9 cellular contexts compared by ENCODE assay signal in the genomic region with DNA sequence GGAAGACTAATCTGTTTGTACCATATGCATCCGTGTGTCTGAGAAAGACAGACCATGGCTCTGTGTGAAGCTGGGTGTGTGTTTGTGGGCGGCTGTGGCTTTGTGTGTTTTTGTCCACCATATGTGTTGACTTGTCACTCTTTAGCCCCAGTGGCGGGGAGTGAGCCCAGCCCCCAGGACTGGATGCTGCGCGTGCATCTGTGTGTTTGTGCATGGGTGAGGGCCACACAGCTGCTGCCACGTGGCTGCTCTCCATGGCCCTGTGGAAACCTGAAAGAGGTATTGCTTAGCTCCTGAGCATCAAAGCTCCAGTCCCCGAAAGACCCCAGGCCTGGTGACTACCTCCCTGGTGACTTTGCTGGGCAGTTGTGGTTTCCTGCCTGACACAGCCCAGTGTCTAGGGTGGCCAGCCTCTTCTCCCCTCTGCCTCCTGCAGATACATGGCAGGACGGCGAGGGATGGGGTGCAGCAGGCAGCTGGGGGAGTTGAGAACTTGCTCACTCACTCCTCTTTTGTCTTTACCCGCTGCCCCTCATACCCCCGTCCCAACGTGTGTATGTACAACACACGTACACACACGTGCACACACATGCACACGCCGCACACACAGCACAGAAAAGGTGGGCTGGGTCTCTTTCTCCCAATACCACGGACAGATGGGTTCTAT. TPM values are rescaled to one million over a fixed set of nuclear protein-coding genes. Genes with fewer than 3 reads are reported as not detected.
A peak's percentile ranks its signal among the peaks of the same experiment; 100 is the strongest.
DNase-seq lines count a peak whose midpoint lies in the region; ATAC-seq and TF ChIP-seq lines count a peak whose summit lies in the region.
"Had no signal": no experiment of that assay in that cellular context is flagged by ENCODE, and none has a peak within 500 bp of the region (broad histone marks: within the 10 kb centered on the region; RNA-seq: fewer than 3 reads in every experiment).

No MANE protein-coding gene starts in this region.

- no peaks in the 10 kb centered on the region for H3K9me2 ChIP-seq in neural cell (ENCODE audit: insufficient read depth, low read length)

- DNase-seq in AG09309 (ENCODE audit: low read depth) (no peak), NB4 (ENCODE audit: low read depth) (peak; percentile 34), epithelial cell of prostate (ENCODE audit: low read depth, low spot score) (no peak), DMS79 treated with DMSO at 0.1 percent for 48 hours (lab: John Stamatoyannopoulos, UW) (no peak), NCI-H1092 (lab: John Stamatoyannopoulos, UW) (no peak), occipital lobe (lab: John Stamatoyannopoulos, UW) (no peak)
- DNase-seq: GDM1 had no signal

- no peak for ATAC-seq in esophagus mucosa

- peaks cover 56% of the 10 kb centered on the region for H3K79me2 ChIP-seq in neural cell (replicated peaks; ENCODE audit: insufficient read depth, low read length)

- H3K27ac ChIP-seq in epithelial cell of prostate (peak overlapping the region; percentile 82), neural cell (ENCODE audit: low read length) (no peak overlapping the region)

- no peak for TF ChIP-seq EP300 in neural cell (conservative IDR thresholded peaks at IDR 0.05; ENCODE audit: poor library complexity, severe bottlenecking)

- no peaks in the 10 kb centered on the region for H3K9me3 ChIP-seq in neural cell (ENCODE audit: low read length)

- H3K4me3 ChIP-seq in AG09309 (ENCODE audit: control insufficient read depth, low read depth, low read length), result peak overlapping the region; percentile 49
- H3K4me3 ChIP-seq in NB4 (ENCODE audit: low read depth, low read length), result no peak overlapping the region
- H3K4me3 ChIP-seq in neural cell (ENCODE audit: low read length), result peak overlapping the region; percentile 65

- peak overlapping the region; percentile 69 for H3K9ac ChIP-seq in neural cell (ENCODE audit: low read length)

- TF ChIP-seq CTCF in AG09309 (IDR thresholded peaks at IDR 0.05; ENCODE audit: control insufficient read depth, insufficient read depth, low read depth, low read length, missing control alignments), result no peak
- TF ChIP-seq CTCF in NB4 (IDR thresholded peaks at IDR 0.05; ENCODE audit: low read depth, low read length), result no peak
- TF ChIP-seq CTCF in neural cell (IDR thresholded peaks at IDR 0.05; ENCODE audit: poor library complexity, severe bottlenecking), result no peak

- H2AFZ ChIP-seq in neural cell (ENCODE audit: low read depth, low read length), result peak overlapping the region; percentile 14

- H3F3A ChIP-seq in neural cell (ENCODE audit: insufficient read depth, low read length, poor library complexity, severe bottlenecking), result no peaks in the 10 kb centered on the region

- no peak for TF ChIP-seq POLR2A in NB4 (IDR thresholded peaks at IDR 0.05; ENCODE audit: extremely low read depth, insufficient read length)

- H3K4me2 ChIP-seq in neural cell (ENCODE audit: low read length), result peak overlapping the region; percentile 48

- H4K20me1 ChIP-seq in neural cell (ENCODE audit: insufficient read depth), result no peaks in the 10 kb centered on the region

- H3K27me3 ChIP-seq in neural cell (ENCODE audit: insufficient read depth, low read depth, low read length), result peaks cover 3% of the 10 kb centered on the region

- no peak for TF ChIP-seq RAD21 in neural cell (conservative IDR thresholded peaks at IDR 0.05)

- peaks cover 4% of the 10 kb centered on the region for H3K36me3 ChIP-seq in neural cell (ENCODE audit: insufficient read depth, low read length)

TF ChIP-seq in neural cell, 6 proteins besides CTCF, POLR2A, EP300 and RAD21:
- no peak for TF ChIP-seq EZH2 (IDR thresholded peaks at IDR 0.05; ENCODE audit: borderline replicate concordance, insufficient read depth, low read length, poor library complexity, severe bottlenecking)
- no peak for TF ChIP-seq MXI1 (conservative IDR thresholded peaks at IDR 0.05; ENCODE audit: poor library complexity, severe bottlenecking)
- no peak for TF ChIP-seq POLR2AphosphoS5 (IDR thresholded peaks at IDR 0.05)
- no peak for TF ChIP-seq TAF1 (IDR thresholded peaks at IDR 0.05; ENCODE audit: low read depth)
- no peak for TF ChIP-seq SMC3 (conservative IDR thresholded peaks at IDR 0.05; ENCODE audit: poor library complexity)
- TF ChIP-seq, protein P1, sequence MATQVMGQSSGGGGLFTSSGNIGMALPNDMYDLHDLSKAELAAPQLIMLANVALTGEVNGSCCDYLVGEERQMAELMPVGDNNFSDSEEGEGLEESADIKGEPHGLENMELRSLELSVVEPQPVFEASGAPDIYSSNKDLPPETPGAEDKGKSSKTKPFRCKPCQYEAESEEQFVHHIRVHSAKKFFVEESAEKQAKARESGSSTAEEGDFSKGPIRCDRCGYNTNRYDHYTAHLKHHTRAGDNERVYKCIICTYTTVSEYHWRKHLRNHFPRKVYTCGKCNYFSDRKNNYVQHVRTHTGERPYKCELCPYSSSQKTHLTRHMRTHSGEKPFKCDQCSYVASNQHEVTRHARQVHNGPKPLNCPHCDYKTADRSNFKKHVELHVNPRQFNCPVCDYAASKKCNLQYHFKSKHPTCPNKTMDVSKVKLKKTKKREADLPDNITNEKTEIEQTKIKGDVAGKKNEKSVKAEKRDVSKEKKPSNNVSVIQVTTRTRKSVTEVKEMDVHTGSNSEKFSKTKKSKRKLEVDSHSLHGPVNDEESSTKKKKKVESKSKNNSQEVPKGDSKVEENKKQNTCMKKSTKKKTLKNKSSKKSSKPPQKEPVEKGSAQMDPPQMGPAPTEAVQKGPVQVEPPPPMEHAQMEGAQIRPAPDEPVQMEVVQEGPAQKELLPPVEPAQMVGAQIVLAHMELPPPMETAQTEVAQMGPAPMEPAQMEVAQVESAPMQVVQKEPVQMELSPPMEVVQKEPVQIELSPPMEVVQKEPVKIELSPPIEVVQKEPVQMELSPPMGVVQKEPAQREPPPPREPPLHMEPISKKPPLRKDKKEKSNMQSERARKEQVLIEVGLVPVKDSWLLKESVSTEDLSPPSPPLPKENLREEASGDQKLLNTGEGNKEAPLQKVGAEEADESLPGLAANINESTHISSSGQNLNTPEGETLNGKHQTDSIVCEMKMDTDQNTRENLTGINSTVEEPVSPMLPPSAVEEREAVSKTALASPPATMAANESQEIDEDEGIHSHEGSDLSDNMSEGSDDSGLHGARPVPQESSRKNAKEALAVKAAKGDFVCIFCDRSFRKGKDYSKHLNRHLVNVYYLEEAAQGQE (IDR thresholded peaks at IDR 0.05; ENCODE audit: borderline replicate concordance), result no peak

RNA-seq across cellular contexts. Expression of gene EPHB3, which starts 6.5 kb away (rescaled TPM):
- polyA plus RNA-seq in neural cell, result 4.3 and 5.9 TPM in 2 replicates
- 6.6 and 8.1 TPM in 2 replicates for polyA minus RNA-seq in neural cell
- total RNA-seq in esophagus mucosa (44.7 TPM), occipital lobe (3.9 TPM)
